In the genomic region with DNA sequence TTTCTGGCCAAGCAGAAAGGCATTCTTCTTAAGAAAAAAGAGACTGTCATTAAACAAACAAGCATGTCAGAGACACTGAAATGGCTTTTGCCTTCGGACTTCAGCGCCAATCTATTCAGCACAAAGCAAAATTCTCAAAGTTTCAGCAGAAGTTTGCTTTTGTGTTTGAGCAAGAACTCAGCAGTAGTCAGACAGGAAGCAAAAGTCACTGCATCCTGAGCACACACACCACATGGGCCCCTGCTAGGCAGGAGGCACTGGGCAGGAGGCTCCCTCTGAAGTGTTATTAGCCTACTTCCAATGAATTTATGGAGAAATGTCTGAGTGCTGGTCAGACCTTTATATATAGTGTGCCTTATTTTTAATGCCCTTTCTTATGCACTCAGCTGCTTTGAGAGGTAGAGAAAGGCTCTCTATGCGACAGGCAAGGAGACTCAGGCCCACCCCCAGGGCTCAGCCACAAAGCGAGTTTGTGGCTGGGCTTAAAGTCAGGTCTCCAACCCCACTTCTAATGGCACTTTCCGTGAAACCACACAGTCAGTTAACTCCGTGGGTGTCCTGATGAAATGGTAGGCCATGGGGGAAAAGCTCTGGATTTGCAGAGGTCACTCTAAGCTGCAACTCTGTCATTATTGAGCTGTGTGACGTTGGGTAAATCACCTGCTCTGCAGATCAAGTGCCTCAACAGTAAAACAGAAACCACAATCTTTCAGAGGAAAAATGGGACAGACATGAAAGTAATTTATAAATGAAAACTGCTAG, we compare ENCODE assay signal across 10 cellular contexts.
DNase-seq lines count a peak whose midpoint lies in the region; ATAC-seq, FAIRE-seq and TF ChIP-seq lines count a peak whose summit lies in the region.
"Had no signal": no experiment of that assay in that cellular context is flagged by ENCODE, and none has a peak within 500 bp of the region (broad histone marks: within the 10 kb centered on the region; RNA-seq: fewer than 3 reads in every experiment).

No MANE protein-coding gene starts in this region.

- TF ChIP-seq CTCF in tibial nerve (IDR thresholded peaks at IDR 0.05) = no peak

- peaks cover 0 to 5% (median 0%) of the 10 kb centered on the region in 4 donors for H3K4me1 ChIP-seq in tibial nerve

- FAIRE-seq in H54 (lab: Jason Lieb, UNC) = peak; percentile 90
- FAIRE-seq: endometrium had no signal

- TF ChIP-seq EP300 in tibial nerve (IDR thresholded peaks at IDR 0.05) = no peak

- TF ChIP-seq POLR2A in H54 (IDR thresholded peaks at IDR 0.05; ENCODE audit: low read depth, low read length) (no peak), tibial nerve (IDR thresholded peaks at IDR 0.05) (no peak)

- no peak overlapping the region for H3K4me3 ChIP-seq in tibial nerve

- ATAC-seq in HG02840 (IDR thresholded peaks at IDR 0.05; ENCODE audit: low FRiP score, unreplicated experiment) = no peak

- H3K9me3 ChIP-seq in tibial nerve = no peaks in the 10 kb centered on the region

- WGBS in tibial nerve, 2 donors = 55 to 67% methylated on average over 7 of the region's 7 CpGs

- no peaks in the 10 kb centered on the region for H3K27me3 ChIP-seq in tibial nerve

- H3K27ac ChIP-seq in tibial nerve = no peak overlapping the region

- no peaks in the 10 kb centered on the region for H3K36me3 ChIP-seq in tibial nerve

- DNase-seq in COLO829 (ENCODE audit: low spot score) (peak; percentile 44), H54 (ENCODE audit: insufficient read length, low spot score) (peak; percentile 7), RPMI7951 (ENCODE audit: low read depth) (peak; percentile 16), kidney glomerular epithelial cell (lab: John Stamatoyannopoulos, UW) (peak; percentile 42), SIG-M5 treated with dmso at 0.1 percent for 504 hours (lab: John Stamatoyannopoulos, UW; ENCODE audit: unreplicated experiment) (no peak), HuH-7 (ENCODE audit: low spot score) (no peak), tibial nerve (ENCODE audit: low spot score in 2 of 2) (no peak)
- DNase-seq: T-helper 9 cell had no signal

Comparison
In these comparisons a context has a peak if more than half of its experiments do, and no peak if none do; other contexts are left out.
1. DNase-seq: peak in COLO829 (single experiment), H54 (single experiment), RPMI7951 (single experiment) and kidney glomerular epithelial cell (single experiment); none in SIG-M5 treated with dmso at 0.1 percent for 504 hours (single experiment), HuH-7 (single experiment) and tibial nerve (0 of 2).